In genomic region chr11:71423181-71423790, GRCh38 we compare ENCODE assay signal across 19 cellular contexts.
"Had no signal": no experiment of that assay in that cellular context is flagged by ENCODE, and none has a peak within 500 bp of the region (broad histone marks: within the 10 kb centered on the region; RNA-seq: fewer than 3 reads in every experiment).

No MANE protein-coding gene starts in this region.

- H3K27me3 ChIP-seq: brain microvascular endothelial cell, right lobe of liver had no signal

- H3K27ac ChIP-seq: brain microvascular endothelial cell, right lobe of liver had no signal

- H3K9me3 ChIP-seq: right lobe of liver had no signal

- H3K4me3 Mint-ChIP-seq: activated naive CD8-positive, alpha-beta T cell treated with anti-CD3 and anti-CD28 coated beads for 36 hours; activated T-cell treated with anti-CD3 and anti-CD28 coated beads, Interleukin-2, amount 50 U/mL, for 72 hours; dendritic cell treated with granulocyte-macrophage colony-stimulating factor and Interleukin-4, amounts not matched to agents 40 ng/mL and 50 ng/mL, for 4 days; nephron; stimulated activated naive CD8-positive, alpha-beta T cell treated with anti-CD3 and anti-CD28 coated beads, Interleukin-15, amount 100 ng/mL, for 72 hours; type B pancreatic cell had no signal

- H3K4me2 ChIP-seq: smooth muscle cell had no signal

- H3K9me3 Mint-ChIP-seq: activated naive CD8-positive, alpha-beta T cell treated with anti-CD3 and anti-CD28 coated beads for 36 hours; activated T-cell treated with anti-CD3 and anti-CD28 coated beads, Interleukin-2, amount 50 U/mL, for 72 hours; dendritic cell treated with granulocyte-macrophage colony-stimulating factor and Interleukin-4, amounts not matched to agents 40 ng/mL and 50 ng/mL, for 4 days; stimulated activated naive CD8-positive, alpha-beta T cell treated with anti-CD3 and anti-CD28 coated beads, Interleukin-15, amount 100 ng/mL, for 72 hours; type B pancreatic cell had no signal

- ATAC-seq: activated T-cell treated with anti-CD3 and anti-CD28 coated beads, Interleukin-2, amount 50 U/mL, for 72 hours; left ventricle myocardium superior; right lobe of liver; stimulated activated naive CD8-positive, alpha-beta T cell treated with anti-CD3 and anti-CD28 coated beads, Interleukin-15, amount 100 ng/mL, for 72 hours had no signal

- H3K36me3 Mint-ChIP-seq: activated naive CD8-positive, alpha-beta T cell treated with anti-CD3 and anti-CD28 coated beads for 36 hours; type B pancreatic cell had no signal

- H3K27me3 Mint-ChIP-seq: activated naive CD8-positive, alpha-beta T cell treated with anti-CD3 and anti-CD28 coated beads for 36 hours; stimulated activated naive CD8-positive, alpha-beta T cell treated with anti-CD3 and anti-CD28 coated beads, Interleukin-15, amount 100 ng/mL, for 72 hours; type B pancreatic cell had no signal

- H3K36me3 ChIP-seq: brain microvascular endothelial cell, right lobe of liver had no signal

- H3K27ac Mint-ChIP-seq: activated naive CD8-positive, alpha-beta T cell treated with anti-CD3 and anti-CD28 coated beads for 36 hours; activated T-cell treated with anti-CD3 and anti-CD28 coated beads, Interleukin-2, amount 50 U/mL, for 72 hours; dendritic cell treated with granulocyte-macrophage colony-stimulating factor and Interleukin-4, amounts not matched to agents 40 ng/mL and 50 ng/mL, for 4 days; nephron; progenitor cell of endocrine pancreas; stimulated activated naive CD8-positive, alpha-beta T cell treated with anti-CD3 and anti-CD28 coated beads, Interleukin-15, amount 100 ng/mL, for 72 hours; type B pancreatic cell had no signal

- H3K4me3 ChIP-seq: right lobe of liver, smooth muscle cell had no signal

- DNase-seq: activated CD4-positive, alpha-beta T cell treated with anti-CD3 and anti-CD28 coated beads for 4 hours; activated CD8-positive, alpha-beta memory T cell treated with anti-CD3 and anti-CD28 coated beads, Interleukin-2, amount 50 U/mL, for 48 hours; activated naive CD8-positive, alpha-beta T cell treated with anti-CD3 and anti-CD28 coated beads for 36 hours; activated T-cell treated with anti-CD3 and anti-CD28 coated beads, Interleukin-2, amount 50 U/mL, for 72 hours; amygdala; brain microvascular endothelial cell; effector memory CD4-positive, alpha-beta T cell; foreskin fibroblast; hippocampal formation; left ventricle myocardium superior; mesendoderm; occipital lobe; right lobe of liver; stimulated activated naive CD8-positive, alpha-beta T cell treated with anti-CD3 and anti-CD28 coated beads, Interleukin-15, amount 100 ng/mL, for 72 hours had no signal
